Comparison of ENCODE assay signal across 1 cellular context in genomic region chr20:2749951-2750342, GRCh38.
TF ChIP-seq lines count a peak whose summit lies in the region.

No MANE protein-coding gene starts in this region.

TF ChIP-seq in HepG2, 621 proteins besides CTCF, POLR2A, EP300 and RAD21 (continues in another document):
- TF ChIP-seq HIVEP1 (CRISPR knock-in tag; IDR thresholded peaks at IDR 0.05): no peak
- TF ChIP-seq PPARG (CRISPR knock-in tag; conservative IDR thresholded peaks at IDR 0.05): no peak
- TF ChIP-seq U2AF1 (optimal IDR thresholded peaks at IDR 0.05; ENCODE audit: low read depth, low read length): no peak
- TF ChIP-seq ZNF777 (CRISPR knock-in tag; IDR thresholded peaks at IDR 0.05): no peak
- TF ChIP-seq DNMT1 (CRISPR knock-in tag; IDR thresholded peaks at IDR 0.05): 0 out of 2 replicates have a peak, but pooled peaks have one; percentile 9
- 0 out of 2 replicates have a peak, but pooled peaks have one; percentile 39 for TF ChIP-seq ZNF446 (CRISPR knock-in tag; IDR thresholded peaks at IDR 0.05)
- TF ChIP-seq CSRNP1 (CRISPR knock-in tag; IDR thresholded peaks at IDR 0.05): peak; percentile 32; the same call in 1 of the 2 replicates
- TF ChIP-seq ZNF33B (CRISPR knock-in tag; IDR thresholded peaks at IDR 0.05): no peak
- TF ChIP-seq ARID4A (CRISPR knock-in tag; IDR thresholded peaks at IDR 0.05; ENCODE audit: borderline replicate concordance): no peak
- TF ChIP-seq SP2 (CRISPR knock-in tag; IDR thresholded peaks at IDR 0.05): no peak
- no peak for TF ChIP-seq HMGXB4 (CRISPR knock-in tag; IDR thresholded peaks at IDR 0.05; ENCODE audit: borderline replicate concordance in 1 of 2, low read depth in 1 of 2)
- no peak for TF ChIP-seq ZNF772 (CRISPR knock-in tag; IDR thresholded peaks at IDR 0.05)
- no peak for TF ChIP-seq ZNF234 (CRISPR knock-in tag; conservative IDR thresholded peaks at IDR 0.05)
- no peak for TF ChIP-seq GABPB1 (CRISPR knock-in tag; IDR thresholded peaks at IDR 0.05)
- peak; percentile 29; the same call in 1 of the 2 replicates for TF ChIP-seq ZGPAT (CRISPR knock-in tag; IDR thresholded peaks at IDR 0.05)
- no peak for TF ChIP-seq ZNF639 (CRISPR knock-in tag; conservative IDR thresholded peaks at IDR 0.05)
- TF ChIP-seq HOXA3 (CRISPR knock-in tag; IDR thresholded peaks at IDR 0.05): 0 out of 2 replicates have a peak, but pooled peaks have one; percentile 1
- no peak for TF ChIP-seq RARA (CRISPR knock-in tag; IDR thresholded peaks at IDR 0.05)
- no peak for TF ChIP-seq FOSL1 (CRISPR knock-in tag; IDR thresholded peaks at IDR 0.05; ENCODE audit: borderline replicate concordance)
- no peak for TF ChIP-seq DZIP1 (CRISPR knock-in tag; IDR thresholded peaks at IDR 0.05)
- TF ChIP-seq ZBTB2 (CRISPR knock-in tag; IDR thresholded peaks at IDR 0.05; ENCODE audit: low read depth): no peak
- no peak for TF ChIP-seq ZKSCAN1 (IDR thresholded peaks at IDR 0.05; ENCODE audit: low read length)
- no peak for TF ChIP-seq MAF1 (CRISPR knock-in tag; IDR thresholded peaks at IDR 0.05; ENCODE audit: borderline replicate concordance)
- no peak for TF ChIP-seq ZZZ3 (CRISPR knock-in tag; IDR thresholded peaks at IDR 0.05; ENCODE audit: borderline replicate concordance)
- TF ChIP-seq ZBTB43 (CRISPR knock-in tag; conservative IDR thresholded peaks at IDR 0.05): no peak
- TF ChIP-seq ZNF101 (CRISPR knock-in tag; IDR thresholded peaks at IDR 0.05; ENCODE audit: borderline replicate concordance, low read depth): no peak
- TF ChIP-seq PBX3 (CRISPR knock-in tag; IDR thresholded peaks at IDR 0.05; ENCODE audit: borderline replicate concordance): no peak
- no peak for TF ChIP-seq SRSF1 (optimal IDR thresholded peaks at IDR 0.05; ENCODE audit: low read depth, low read length)
- 0 out of 2 replicates have a peak, but pooled peaks have one; percentile 11 for TF ChIP-seq ETV5 (CRISPR knock-in tag; IDR thresholded peaks at IDR 0.05; ENCODE audit: borderline replicate concordance)
- TF ChIP-seq IKZF1 (IDR thresholded peaks at IDR 0.05): no peak
- no peak for TF ChIP-seq ZBTB7A (CRISPR knock-in tag; IDR thresholded peaks at IDR 0.05)
- TF ChIP-seq DRAP1 (CRISPR knock-in tag; IDR thresholded peaks at IDR 0.05): no peak
- no peak for TF ChIP-seq ATF7 (IDR thresholded peaks at IDR 0.05)
- no peak for TF ChIP-seq ATF7 (CRISPR knock-in tag; IDR thresholded peaks at IDR 0.05)
- TF ChIP-seq FLYWCH1 (CRISPR knock-in tag; IDR thresholded peaks at IDR 0.05): no peak
- TF ChIP-seq ZNF512B (CRISPR knock-in tag; IDR thresholded peaks at IDR 0.05; ENCODE audit: borderline replicate concordance): no peak
- peak; percentile 71; the same call in 1 of the 2 replicates for TF ChIP-seq SRY (CRISPR knock-in tag; IDR thresholded peaks at IDR 0.05)
- no peak for TF ChIP-seq CHCHD3 (CRISPR knock-in tag; IDR thresholded peaks at IDR 0.05)
- TF ChIP-seq STAT5B (CRISPR knock-in tag; IDR thresholded peaks at IDR 0.05): no peak
- no peak for TF ChIP-seq KAT2B (IDR thresholded peaks at IDR 0.05; ENCODE audit: borderline replicate concordance, low read depth, low read length)
- no peak for TF ChIP-seq SNRNP70 (IDR thresholded peaks at IDR 0.05; ENCODE audit: low read depth, low read length)
- TF ChIP-seq HOXA9 (CRISPR knock-in tag; IDR thresholded peaks at IDR 0.05; ENCODE audit: borderline replicate concordance): no peak
